22 cellular contexts compared by ENCODE assay signal in the genomic region with DNA sequence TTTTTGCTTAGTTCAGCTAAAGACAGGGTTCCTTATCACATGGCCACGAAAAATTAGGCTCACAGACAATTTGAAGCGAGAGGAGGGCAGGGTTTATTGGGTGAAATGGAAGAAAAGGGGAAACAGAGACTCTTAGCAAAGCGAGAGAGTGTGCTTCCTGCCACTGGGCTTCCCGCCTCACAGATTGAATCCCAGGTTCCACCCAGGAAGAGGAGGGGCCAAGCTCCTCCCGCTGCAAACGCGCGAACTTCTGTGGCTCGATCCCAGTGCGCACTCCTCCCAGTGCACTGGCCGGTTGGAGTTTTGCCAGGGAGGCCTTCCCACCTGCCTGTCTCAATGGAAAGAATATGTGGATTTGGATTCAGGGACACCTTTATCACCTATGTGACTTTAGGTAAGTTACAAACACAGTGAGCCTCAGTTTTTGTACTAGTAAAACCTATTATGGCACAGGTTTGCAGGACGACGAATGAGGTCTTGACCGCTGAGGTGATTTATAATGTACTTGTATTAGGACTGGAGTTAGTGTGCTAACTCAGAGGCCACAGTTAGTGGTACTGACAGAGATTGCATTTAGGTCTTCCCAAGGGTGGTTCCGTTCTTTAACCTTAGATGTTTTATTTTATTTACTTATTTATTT. TPM values are rescaled to one million over a fixed set of nuclear protein-coding genes. Genes with fewer than 3 reads are reported as not detected.
"Had no signal": no experiment of that assay in that cellular context is flagged by ENCODE, and none has a peak within 500 bp of the region (broad histone marks: within the 10 kb centered on the region; RNA-seq: fewer than 3 reads in every experiment).

No MANE protein-coding gene starts in this region.

- H2AFZ ChIP-seq: hepatocyte, parathyroid adenoma had no signal

- H3K9me3 ChIP-seq: body of pancreas, colonic mucosa, esophagus muscularis mucosa, lower lobe of right lung, neutrophil, stomach, uterus had no signal

- DNase-seq: activated B cell treated with CpG ODN at 0.5 μM for 24 hours; activated CD4-positive, alpha-beta T cell treated with anti-CD3 and anti-CD28 coated beads, Interleukin-2, amount 10 ng/mL, durations not matched to agents 24 days and 14 days; activated CD8-positive, alpha-beta memory T cell treated with anti-CD3 and anti-CD28 coated beads, Interleukin-2, amount 50 U/mL, for 48 hours; activated naive CD8-positive, alpha-beta T cell treated with anti-CD3 and anti-CD28 coated beads for 36 hours; amygdala; body of pancreas; central memory CD4-positive, alpha-beta T cell; colonic mucosa; left cardiac atrium; lower lobe of right lung; midbrain; stimulated activated CD4-positive, alpha-beta T cell treated with anti-CD3 and anti-CD28 coated beads, Interleukin-12 subunit alpha, Interleukin-12 subunit beta, amount 100 ng/mL, for 4 hours; stimulated activated CD4-positive, alpha-beta T cell treated with anti-CD3 and anti-CD28 coated beads, Interleukin-2, amount 100 ng/mL, for 24 hours; stomach; T-helper 17 cell; uterus had no signal

- FAIRE-seq: TTC549 had no signal

- H3K79me2 ChIP-seq: hepatocyte, parathyroid adenoma had no signal

- H3K4me3 ChIP-seq: body of pancreas, colonic mucosa, esophagus muscularis mucosa, hepatocyte, lower lobe of right lung, stomach, uterus had no signal

- H3K4me2 ChIP-seq: hepatocyte had no signal

- H3K9ac ChIP-seq: parathyroid adenoma had no signal

- H3K27ac ChIP-seq: body of pancreas, colonic mucosa, esophagus muscularis mucosa, hepatocyte, lower lobe of right lung, neutrophil, parathyroid adenoma, stomach, uterus had no signal

- ATAC-seq: body of pancreas, left cardiac atrium, lower lobe of right lung, T-helper 17 cell had no signal

- H3K27me3 ChIP-seq: body of pancreas, colonic mucosa, hepatocyte, neutrophil, uterus had no signal

- H3K4me1 ChIP-seq: body of pancreas, colonic mucosa, esophagus muscularis mucosa, lower lobe of right lung, parathyroid adenoma, stomach, uterus had no signal

- H3K36me3 ChIP-seq: colonic mucosa, esophagus muscularis mucosa, lower lobe of right lung, neutrophil, stomach, uterus had no signal

RNA-seq across cellular contexts. Expression of a gene that starts 48.5 kb away (rescaled TPM):
- total RNA-seq: activated B cell treated with CpG ODN at 0.5 μM for 24 hours; activated CD4-positive, alpha-beta T cell treated with anti-CD3 and anti-CD28 coated beads, Interleukin-2, amount 10 ng/mL, durations not matched to agents 24 days and 14 days; activated naive CD8-positive, alpha-beta T cell treated with anti-CD3 and anti-CD28 coated beads for 36 hours; body of pancreas; esophagus muscularis mucosa; left cardiac atrium; lower lobe of right lung; myocyte; stomach; T-helper 17 cell; uterus had no signal
- polyA plus RNA-seq: stomach had no signal
